Comparison of ENCODE assay signal across 18 cellular contexts in the genomic region with DNA sequence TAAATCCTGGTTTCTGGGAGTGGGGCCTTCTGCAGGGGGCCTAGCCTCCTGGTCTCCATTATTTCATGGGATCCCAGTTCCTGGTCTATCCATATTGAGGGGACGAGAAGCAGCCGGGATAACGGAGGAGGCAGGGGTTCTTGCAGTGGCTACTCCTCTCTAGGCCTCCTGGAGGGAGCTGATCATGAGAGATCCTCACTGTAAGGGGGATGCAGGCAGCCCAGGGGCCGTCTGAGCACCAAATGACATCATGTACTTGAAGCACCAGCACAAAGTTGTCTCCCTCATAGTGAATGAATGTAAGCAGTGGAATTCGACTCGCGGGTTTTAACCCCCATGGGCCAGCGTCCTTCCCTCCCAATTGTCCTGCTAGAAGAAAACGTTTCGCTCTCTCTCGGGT. TPM values are rescaled to one million over a fixed set of nuclear protein-coding genes. Genes with fewer than 3 reads are reported as not detected.
DNase-seq lines count a peak whose midpoint lies in the region; ATAC-seq and TF ChIP-seq lines count a peak whose summit lies in the region.
"Had no signal": no experiment of that assay in that cellular context is flagged by ENCODE, and none has a peak within 500 bp of the region (broad histone marks: within the 10 kb centered on the region; RNA-seq: fewer than 3 reads in every experiment).

No MANE protein-coding gene starts in this region.

- H3K27ac ChIP-seq in BLaER1 (no peak overlapping the region), PC-3 (ENCODE audit: low read length) (no peak overlapping the region)
- no peak overlapping the region for H3K27ac ChIP-seq in CD8-positive, alpha-beta T cell (ENCODE audit: low read depth, low read length)
- H3K27ac ChIP-seq: ascending aorta, esophagus muscularis mucosa, heart left ventricle had no signal

- no peak overlapping the region for H2AFZ ChIP-seq in PC-3 (ENCODE audit: low read length)

- H3K27ac Mint-ChIP-seq in CD8-positive, alpha-beta T cell = no peak overlapping the region
- no peak overlapping the region for H3K27ac Mint-ChIP-seq in activated T-helper 1 cell treated with anti-CD3 and anti-CD28 coated beads, Interleukin-12 subunit alpha, Interleukin-12 subunit beta, Interleukin-2, Interleukin-4 antibody, amounts not matched to agents 30 ng/mL and 10 ng/mL and 1 ng/mL, durations not matched to agents 14 hours and 24 hours and 36 hours
- H3K27ac Mint-ChIP-seq: CD14-positive monocyte; stimulated activated memory B cell treated with anti-CD40 and anti-IgM and Interleukin-4, amounts not matched to agents 10 μg/mL and 1 μg/mL and 100 μg/mL, for 72 hours had no signal

- H3K4me3 ChIP-seq in BLaER1 = no peak overlapping the region
- H3K4me3 ChIP-seq in CD8-positive, alpha-beta T cell (ENCODE audit: low read depth, low read length) = no peak overlapping the region
- no peak overlapping the region for H3K4me3 ChIP-seq in PC-3 (ENCODE audit: low read length)

- H3K79me2 ChIP-seq in PC-3 (ENCODE audit: low read length) = no peaks in the 10 kb centered on the region

- CTCF ChIA-PET in CD8-positive, alpha-beta T cell (lab: Charles Lee) = interaction anchor here (1.0 kb wide), 1 partner anchor 35 kb away, joined by 3 read pairs; no protein-coding TSS in a partner anchor
- CTCF ChIA-PET in PC-3 (lab: Charles Lee) = no interaction called here

- H3K27me3 ChIP-seq in BLaER1 = peaks cover 25% of the 10 kb centered on the region
- H3K27me3 ChIP-seq in CD8-positive, alpha-beta T cell (ENCODE audit: insufficient read depth, low read length) = no peaks in the 10 kb centered on the region
- peaks cover 12% of the 10 kb centered on the region for H3K27me3 ChIP-seq in PC-3 (ENCODE audit: low read length)
- H3K27me3 ChIP-seq: ascending aorta had no signal

- no peaks in the 10 kb centered on the region for H3K9me2 ChIP-seq in PC-3 (replicated peaks; ENCODE audit: low read length)

- no peaks in the 10 kb centered on the region for H3F3A ChIP-seq in PC-3 (ENCODE audit: low read length, unreplicated experiment)

- peaks cover 2% of the 10 kb centered on the region for H3K4me1 Mint-ChIP-seq in CD8-positive, alpha-beta T cell (ENCODE audit: low read depth)
- no peaks in the 10 kb centered on the region for H3K4me1 Mint-ChIP-seq in activated T-helper 1 cell treated with anti-CD3 and anti-CD28 coated beads, Interleukin-12 subunit alpha, Interleukin-12 subunit beta, Interleukin-2, Interleukin-4 antibody, amounts not matched to agents 30 ng/mL and 10 ng/mL and 1 ng/mL, durations not matched to agents 14 hours and 24 hours and 36 hours (ENCODE audit: low read depth)
- H3K4me1 Mint-ChIP-seq: CD14-positive monocyte; stimulated activated memory B cell treated with anti-CD40 and anti-IgM and Interleukin-4, amounts not matched to agents 10 μg/mL and 1 μg/mL and 100 μg/mL, for 72 hours had no signal

- BruUV-seq in PC-3 (replicated peaks; lab: Mats Ljungman, UMichigan) = no TSS peak

- TF ChIP-seq CTCF in CD8-positive, alpha-beta T cell (IDR thresholded peaks at IDR 0.05) = no peak
- TF ChIP-seq CTCF in GM13976 (IDR thresholded peaks at IDR 0.05; ENCODE audit: borderline replicate concordance, control extremely low read depth, extremely low read depth, insufficient read depth, missing control alignments) = no peak
- TF ChIP-seq CTCF in PC-3 (conservative IDR thresholded peaks at IDR 0.05; ENCODE audit: low read depth, low read length) = no peak

- H3K4me1 ChIP-seq in BLaER1 = peaks cover 9% of the 10 kb centered on the region
- no peaks in the 10 kb centered on the region for H3K4me1 ChIP-seq in CD8-positive, alpha-beta T cell (ENCODE audit: insufficient read depth, low read length)
- no peaks in the 10 kb centered on the region for H3K4me1 ChIP-seq in PC-3 (ENCODE audit: insufficient read depth, low read length)

- no peaks in the 10 kb centered on the region for H3K36me3 Mint-ChIP-seq in CD8-positive, alpha-beta T cell
- H3K36me3 Mint-ChIP-seq in activated T-helper 1 cell treated with anti-CD3 and anti-CD28 coated beads, Interleukin-12 subunit alpha, Interleukin-12 subunit beta, Interleukin-2, Interleukin-4 antibody, amounts not matched to agents 30 ng/mL and 10 ng/mL and 1 ng/mL, durations not matched to agents 14 hours and 24 hours and 36 hours (ENCODE audit: low read depth) = no peaks in the 10 kb centered on the region
- H3K36me3 Mint-ChIP-seq: CD14-positive monocyte; stimulated activated memory B cell treated with anti-CD40 and anti-IgM and Interleukin-4, amounts not matched to agents 10 μg/mL and 1 μg/mL and 100 μg/mL, for 72 hours had no signal

- peaks cover 29% of the 10 kb centered on the region for H3K27me3 Mint-ChIP-seq in CD8-positive, alpha-beta T cell (ENCODE audit: low read depth)
- H3K27me3 Mint-ChIP-seq in activated T-helper 1 cell treated with anti-CD3 and anti-CD28 coated beads, Interleukin-12 subunit alpha, Interleukin-12 subunit beta, Interleukin-2, Interleukin-4 antibody, amounts not matched to agents 30 ng/mL and 10 ng/mL and 1 ng/mL, durations not matched to agents 14 hours and 24 hours and 36 hours (ENCODE audit: insufficient read depth) = peaks cover 47% of the 10 kb centered on the region

- no peak for DNase-seq in CD8-positive, alpha-beta T cell
- DNase-seq in activated T-helper 1 cell treated with anti-CD3 and anti-CD28 coated beads, Interleukin-12 subunit alpha, Interleukin-12 subunit beta, Interleukin-2, Interleukin-4 antibody, amounts not matched to agents 30 ng/mL and 10 ng/mL and 1 ng/mL, durations not matched to agents 14 hours and 24 hours and 36 hours (ENCODE audit: low spot score) = no peak
- DNase-seq in islet precursor cell (peak; percentile 46), GM13976 (ENCODE audit: low spot score) (no peak), AG08396 (ENCODE audit: low spot score) (no peak), PC-3 (no peak)
- DNase-seq: activated CD8-positive, alpha-beta memory T cell treated with anti-CD3 and anti-CD28 coated beads, Interleukin-2, amount 50 U/mL, for 4 hours; dermis blood vessel endothelial cell; MV-4-11; SHP77 treated with DMSO at 0.1 percent for 48 hours had no signal

- peak overlapping the region; percentile 68; the same call in 1 of the 2 replicates for H3K4me2 ChIP-seq in BLaER1
- H3K4me2 ChIP-seq in PC-3 (ENCODE audit: low read length) = no peak overlapping the region

- no peak overlapping the region for H3K9ac ChIP-seq in BLaER1
- no peak overlapping the region for H3K9ac ChIP-seq in PC-3 (ENCODE audit: low read length)

- no peaks in the 10 kb centered on the region for H3K9me3 Mint-ChIP-seq in CD8-positive, alpha-beta T cell
- H3K9me3 Mint-ChIP-seq in activated T-helper 1 cell treated with anti-CD3 and anti-CD28 coated beads, Interleukin-12 subunit alpha, Interleukin-12 subunit beta, Interleukin-2, Interleukin-4 antibody, amounts not matched to agents 30 ng/mL and 10 ng/mL and 1 ng/mL, durations not matched to agents 14 hours and 24 hours and 36 hours = no peaks in the 10 kb centered on the region
- H3K9me3 Mint-ChIP-seq: stimulated activated memory B cell treated with anti-CD40 and anti-IgM and Interleukin-4, amounts not matched to agents 10 μg/mL and 1 μg/mL and 100 μg/mL, for 72 hours had no signal

- H4K20me1 ChIP-seq in BLaER1 = no peaks in the 10 kb centered on the region
- H4K20me1 ChIP-seq in PC-3 (ENCODE audit: low read length) = no peaks in the 10 kb centered on the region

- in situ Hi-C loops in GM13976 (cut with MboI; ENCODE audit: low sequenced_read_pairs, unreplicated experiment) = no loop called here

- intact Hi-C loops in CD8-positive, alpha-beta T cell (cut with DNase I, micrococcal nuclease) = no loop called here
- intact Hi-C loops in activated T-helper 1 cell treated with anti-CD3 and anti-CD28 coated beads, Interleukin-12 subunit alpha, Interleukin-12 subunit beta, Interleukin-2, Interleukin-4 antibody, amounts not matched to agents 30 ng/mL and 10 ng/mL and 1 ng/mL, durations not matched to agents 14 hours and 24 hours and 36 hours (cut with micrococcal nuclease) = no loop called here
- intact Hi-C loops in PC-3 (cut with micrococcal nuclease) = no loop called here

- peak overlapping the region; percentile 30 for H3K4me3 Mint-ChIP-seq in CD8-positive, alpha-beta T cell
- H3K4me3 Mint-ChIP-seq in activated T-helper 1 cell treated with anti-CD3 and anti-CD28 coated beads, Interleukin-12 subunit alpha, Interleukin-12 subunit beta, Interleukin-2, Interleukin-4 antibody, amounts not matched to agents 30 ng/mL and 10 ng/mL and 1 ng/mL, durations not matched to agents 14 hours and 24 hours and 36 hours = peak overlapping the region; percentile 34

- POLR2A ChIA-PET in CD8-positive, alpha-beta T cell (lab: Charles Lee) = no interaction called here
- POLR2A ChIA-PET in PC-3 (lab: Charles Lee; ENCODE audit: unreplicated experiment) = no interaction called here

- ATAC-seq in CD8-positive, alpha-beta T cell = no peak
- ATAC-seq in GM21381 (IDR thresholded peaks at IDR 0.05; ENCODE audit: unreplicated experiment) (no peak), PC-3 (no peak)
- ATAC-seq: heart left ventricle; left lobe of liver; stimulated activated memory B cell treated with anti-CD40 and anti-IgM and Interleukin-4, amounts not matched to agents 10 μg/mL and 1 μg/mL and 100 μg/mL, for 72 hours had no signal

- H3K9me3 ChIP-seq in BLaER1 = peaks cover 16% of the 10 kb centered on the region
- H3K9me3 ChIP-seq in CD8-positive, alpha-beta T cell (ENCODE audit: low read length) = no peaks in the 10 kb centered on the region
- no peaks in the 10 kb centered on the region for H3K9me3 ChIP-seq in PC-3 (ENCODE audit: low read length)
- H3K9me3 ChIP-seq: ascending aorta, esophagus muscularis mucosa, heart left ventricle had no signal

- H3K36me3 ChIP-seq in BLaER1 = no peaks in the 10 kb centered on the region
- no peaks in the 10 kb centered on the region for H3K36me3 ChIP-seq in CD8-positive, alpha-beta T cell (ENCODE audit: insufficient read depth, low read length)
- no peaks in the 10 kb centered on the region for H3K36me3 ChIP-seq in PC-3 (ENCODE audit: low read depth, low read length)
- H3K36me3 ChIP-seq: ascending aorta, esophagus muscularis mucosa, heart left ventricle had no signal

RNA-seq across cellular contexts. Expression of a gene that starts 1.0 kb away (rescaled TPM):
- total RNA-seq in CD8-positive, alpha-beta T cell = not detected
- total RNA-seq in activated T-helper 1 cell treated with anti-CD3 and anti-CD28 coated beads, Interleukin-12 subunit alpha, Interleukin-12 subunit beta, Interleukin-2, Interleukin-4 antibody, amounts not matched to agents 30 ng/mL and 10 ng/mL and 1 ng/mL, durations not matched to agents 14 hours and 24 hours and 36 hours = 2.5 and 2.9 TPM in 2 replicates
- 3.1 and 3.4 TPM in 2 replicates for total RNA-seq in PC-3 (2014; rRNA removed)
